30 cellular contexts compared by ENCODE assay signal in genomic region chr12:13375583-13376413, GRCh38.
DNase-seq lines count a peak whose midpoint lies in the region; ATAC-seq and TF ChIP-seq lines count a peak whose summit lies in the region.
"Had no signal": no experiment of that assay in that cellular context is flagged by ENCODE, and none has a peak within 500 bp of the region (broad histone marks: within the 10 kb centered on the region; RNA-seq: fewer than 3 reads in every experiment).

No MANE protein-coding gene starts in this region.

- TF ChIP-seq CTCF in endodermal cell (conservative IDR thresholded peaks at IDR 0.05) (no peak), stomach (IDR thresholded peaks at IDR 0.05) (no peak)

- 90 to 100% methylated on average over 1 to 2 of the region's 2 CpGs for WGBS in endodermal cell (ENCODE audit: insufficient coverage in 1 of 2, insufficient read length in 1 of 2), 2 experiments
- WGBS in stomach, 5 donors = 32 to 50% (median 43%) methylated on average over 2 of the region's 2 CpGs

- intact Hi-C loops in stomach (cut with DNase I; ENCODE audit: low total_unique reads) = no loop called here

- H3K4me1 Mint-ChIP-seq in endodermal cell = peaks cover 81% of the 10 kb centered on the region
- H3K4me1 Mint-ChIP-seq: activated CD4-positive, alpha-beta memory T cell treated with anti-CD3 and anti-CD28 coated beads, Interleukin-2, amount 10 ng/mL, durations not matched to agents 7 days and 5 days; activated naive CD4-positive, alpha-beta T cell treated with anti-CD3 and anti-CD28 coated beads, Interleukin-2, amount 50 U/mL, for 24 hours had no signal

- ATAC-seq in GM21367 (IDR thresholded peaks at IDR 0.05; ENCODE audit: unreplicated experiment) (no peak), HG03139 (IDR thresholded peaks at IDR 0.05; ENCODE audit: unreplicated experiment) (no peak)
- ATAC-seq: activated CD4-positive, CD25-positive, alpha-beta regulatory T cell treated with anti-CD3 and anti-CD28 coated beads, Interleukin-2, amount 50 U/mL, for 24 hours; GM12878 had no signal

- no peak overlapping the region for H3K9ac ChIP-seq in endodermal cell (ENCODE audit: extremely low read depth, low read length, poor library complexity, severe bottlenecking)
- H3K9ac ChIP-seq: BLaER1, GM23248 had no signal

- H3K9me3 ChIP-seq in endodermal cell (ENCODE audit: control insufficient read depth, low read length) (peaks cover 8% of the 10 kb centered on the region), stomach (peaks cover 0 to 2% (median 0%) of the 10 kb centered on the region in 4 donors)
- H3K9me3 ChIP-seq: ovary had no signal

- peaks cover 63% of the 10 kb centered on the region for H3K27me3 Mint-ChIP-seq in endodermal cell (ENCODE audit: insufficient read depth)
- H3K27me3 Mint-ChIP-seq: IgD-negative memory B cell had no signal

- H3K27ac ChIP-seq in endodermal cell (ENCODE audit: low read depth, low read length) = no peak overlapping the region
- peak overlapping the region; percentile 22 to 88 (median 70) for H3K27ac ChIP-seq in stomach
- H3K27ac ChIP-seq: BLaER1, GM23248, ovary, RWPE1, SK-N-MC, spleen, upper lobe of left lung had no signal

- H3K4me3 ChIP-seq in endodermal cell (ENCODE audit: low read length) = peak overlapping the region; percentile 9
- H3K4me3 ChIP-seq in stomach = no peak overlapping the region
- H3K4me3 ChIP-seq: BLaER1, GM12878, GM23248, ovary, SK-N-MC, spleen, upper lobe of left lung had no signal

- H3K27me3 ChIP-seq in endodermal cell (ENCODE audit: control insufficient read depth, insufficient read depth, low read length, poor library complexity, severe bottlenecking) (peaks cover 53% of the 10 kb centered on the region), stomach (no peaks in the 10 kb centered on the region)
- H3K27me3 ChIP-seq: BLaER1, ovary, spleen, upper lobe of left lung had no signal

- peaks cover 10% of the 10 kb centered on the region for H3K4me1 ChIP-seq in endodermal cell (ENCODE audit: control insufficient read depth, insufficient read depth, low read length)
- H3K4me1 ChIP-seq in stomach = peaks cover 0 to 21% (median 17%) of the 10 kb centered on the region in 4 donors
- H3K4me1 ChIP-seq: BLaER1, upper lobe of left lung had no signal

- TF ChIP-seq EP300 in stomach (IDR thresholded peaks at IDR 0.05) = no peak

- H3K36me3 ChIP-seq in endodermal cell (ENCODE audit: control insufficient read depth, insufficient read depth, low read length) = no peaks in the 10 kb centered on the region
- no peaks in the 10 kb centered on the region for H3K36me3 ChIP-seq in stomach
- H3K36me3 ChIP-seq: BLaER1, ovary, spleen, upper lobe of left lung had no signal

- DNase-seq in DMS79 treated with DMSO at 0.1 percent for 48 hours (lab: John Stamatoyannopoulos, UW) = peak; percentile 88
- DNase-seq in NCI-H2029 treated with DMSO at 0.1 percent for 48 hours (lab: John Stamatoyannopoulos, UW) = peak; percentile 17
- DNase-seq in endodermal cell = no peak
- DNase-seq in stomach = no peak
- DNase-seq in GOT3 (lab: John Stamatoyannopoulos, UW) = no peak
- DNase-seq: activated CD4-positive, alpha-beta memory T cell treated with anti-CD3 and anti-CD28 coated beads, Interleukin-2, amount 10 ng/mL, durations not matched to agents 7 days and 5 days; COR-L47; effector CD4-positive, alpha-beta T cell; EL; erythroblast; foreskin fibroblast; GM23248; NCI-H1417 treated with DMSO at 0.1 percent for 48 hours; NCI-H2171 treated with DMSO at 0.1 percent for 48 hours; NCI-H526 treated with DMSO at 0.1 percent for 48 hours; ovary; retina; spleen; stimulated activated CD4-positive, alpha-beta T cell treated with anti-CD3 and anti-CD28 coated beads, Interleukin-2, amount 100 ng/mL, for 48 hours; upper lobe of left lung had no signal

- H3K27ac Mint-ChIP-seq in endodermal cell = no peak overlapping the region
- H3K27ac Mint-ChIP-seq: activated CD4-positive, alpha-beta memory T cell treated with anti-CD3 and anti-CD28 coated beads, Interleukin-2, amount 10 ng/mL, durations not matched to agents 7 days and 5 days; activated naive CD4-positive, alpha-beta T cell treated with anti-CD3 and anti-CD28 coated beads, Interleukin-2, amount 50 U/mL, for 24 hours; activated T-helper 2 cell treated with anti-CD3 and anti-CD28 coated beads, Interferon-gamma antibody, Interleukin-2, Interleukin-4, amounts not matched to agents 10 μg/mL and 5 μg/mL and 100 μg/mL, durations not matched to agents 14 hours and 24 hours and 36 hours; IgD-negative memory B cell had no signal

- H3K9me3 Mint-ChIP-seq in endodermal cell = peaks cover 14% of the 10 kb centered on the region
- H3K9me3 Mint-ChIP-seq: activated CD4-positive, alpha-beta memory T cell treated with anti-CD3 and anti-CD28 coated beads, Interleukin-2, amount 10 ng/mL, durations not matched to agents 7 days and 5 days; activated naive CD4-positive, alpha-beta T cell treated with anti-CD3 and anti-CD28 coated beads, Interleukin-2, amount 50 U/mL, for 24 hours; activated T-helper 2 cell treated with anti-CD3 and anti-CD28 coated beads, Interferon-gamma antibody, Interleukin-2, Interleukin-4, amounts not matched to agents 10 μg/mL and 5 μg/mL and 100 μg/mL, durations not matched to agents 14 hours and 24 hours and 36 hours had no signal

- TF ChIP-seq POLR2A in stomach (IDR thresholded peaks at IDR 0.05) = no peak

- H3K4me3 Mint-ChIP-seq in endodermal cell = peak overlapping the region; percentile 7
- H3K4me3 Mint-ChIP-seq: activated CD4-positive, alpha-beta memory T cell treated with anti-CD3 and anti-CD28 coated beads, Interleukin-2, amount 10 ng/mL, durations not matched to agents 7 days and 5 days; activated naive CD4-positive, alpha-beta T cell treated with anti-CD3 and anti-CD28 coated beads, Interleukin-2, amount 50 U/mL, for 24 hours; IgD-negative memory B cell had no signal

- H3K36me3 Mint-ChIP-seq in endodermal cell (ENCODE audit: low read depth) = peaks cover 2% of the 10 kb centered on the region
- H3K36me3 Mint-ChIP-seq: activated naive CD4-positive, alpha-beta T cell treated with anti-CD3 and anti-CD28 coated beads, Interleukin-2, amount 50 U/mL, for 24 hours had no signal

Comparison
In these comparisons a context has a peak if more than half of its experiments do, and no peak if none do; other contexts are left out.
1. DNase-seq: peak in DMS79 treated with DMSO at 0.1 percent for 48 hours (single experiment) and NCI-H2029 treated with DMSO at 0.1 percent for 48 hours (single experiment); none in endodermal cell (single experiment), stomach (single experiment) and GOT3 (single experiment).